ENCODE assay signal across 8 cellular contexts in genomic region chr1:89844236-89844807, GRCh38. TPM values are rescaled to one million over a fixed set of nuclear protein-coding genes. Genes with fewer than 3 reads are reported as not detected.
A peak's percentile ranks its signal among the peaks of the same experiment; 100 is the strongest.
DNase-seq lines count a peak whose midpoint lies in the region; ATAC-seq and TF ChIP-seq lines count a peak whose summit lies in the region.

No MANE protein-coding gene starts in this region.

- no peak for TF ChIP-seq EP300 in ovary (IDR thresholded peaks at IDR 0.05)

- DNase-seq in Caki2 (ENCODE audit: low read depth) (peak; percentile 29), SJSA1 (ENCODE audit: low read depth in 1 of 2, low spot score in 2 of 2) (no peak), ovary (no peak), midbrain (lab: John Stamatoyannopoulos, UW) (no peak)
- peak; percentile 24 for DNase-seq in central memory CD4-positive, alpha-beta T cell

- ATAC-seq in GM21619 (IDR thresholded peaks at IDR 0.05; ENCODE audit: unreplicated experiment) (no peak), HG03108 (IDR thresholded peaks at IDR 0.05; ENCODE audit: unreplicated experiment) (no peak), GM19324 (IDR thresholded peaks at IDR 0.05; ENCODE audit: low FRiP score, unreplicated experiment) (no peak)

- H3K36me3 ChIP-seq in SJSA1 (peaks cover 12% of the 10 kb centered on the region), ovary (no peaks in the 10 kb centered on the region)

- in situ Hi-C loops in Caki2 (cut with HindIII; ENCODE audit: low pct_unique_long_range_greater_than_20kb, low sequenced_read_pairs) = no loop called here

- H3K9me3 ChIP-seq in SJSA1 (replicated peaks) (no peaks in the 10 kb centered on the region), ovary (no peaks in the 10 kb centered on the region)

- no peaks in the 10 kb centered on the region for H3K27me3 ChIP-seq in SJSA1 (replicated peaks)
- no peaks in the 10 kb centered on the region for H3K27me3 ChIP-seq in ovary

- TF ChIP-seq POLR2A in ovary (IDR thresholded peaks at IDR 0.05) = no peak

- no peak for TF ChIP-seq CTCF in ovary (IDR thresholded peaks at IDR 0.05)

- peak overlapping the region; percentile 83 for H3K4me3 ChIP-seq in SJSA1
- H3K4me3 ChIP-seq in ovary = peak overlapping the region; percentile 85

- intact Hi-C loops in ovary (cut with DNase I) = no loop called here

- peaks cover 14% of the 10 kb centered on the region for H3K4me1 ChIP-seq in SJSA1 (replicated peaks)
- H3K4me1 ChIP-seq in ovary (ENCODE audit: insufficient read depth) = peaks cover 3% of the 10 kb centered on the region

- 39 to 53% (median 48%) methylated on average over 7 of the region's 7 CpGs for WGBS in ovary, 3 donors

- peak overlapping the region; percentile 61 for H3K27ac ChIP-seq in SJSA1
- peak overlapping the region in 1 of 2 donors; percentile 67 for H3K27ac ChIP-seq in ovary

RNA-seq across cellular contexts. Expression of gene LRRC8D, which starts 23.5 kb away (rescaled TPM):
- total RNA-seq in Caki2 (2014; rRNA removed; shearing (Covaris generic); ENCODE audit: low replicate concordance) = 28.5 and 38.4 TPM in 2 replicates
- 19.5 and 23.2 TPM in 2 replicates for total RNA-seq in SJSA1 (2014; rRNA removed; shearing (Covaris generic))
- total RNA-seq in ovary = 10 to 100 TPM in 1 of 7 donors, 1 to 10 TPM in 6; 5.0 to 14.1 (median 8.8) TPM
- 10 to 100 TPM in 1 of 2 donors, 1 to 10 TPM in 1; 6.1 to 13.2 TPM for polyA plus RNA-seq in ovary

Comparison
In these comparisons a context has a peak if more than half of its experiments do, and no peak if none do; other contexts are left out.
1. DNase-seq: peak in Caki2 (single experiment) and central memory CD4-positive, alpha-beta T cell (single experiment); none in SJSA1 (0 of 2), ovary (0 of 5) and midbrain (single experiment).